Comparison of ENCODE assay signal across 8 cellular contexts in the genomic region with DNA sequence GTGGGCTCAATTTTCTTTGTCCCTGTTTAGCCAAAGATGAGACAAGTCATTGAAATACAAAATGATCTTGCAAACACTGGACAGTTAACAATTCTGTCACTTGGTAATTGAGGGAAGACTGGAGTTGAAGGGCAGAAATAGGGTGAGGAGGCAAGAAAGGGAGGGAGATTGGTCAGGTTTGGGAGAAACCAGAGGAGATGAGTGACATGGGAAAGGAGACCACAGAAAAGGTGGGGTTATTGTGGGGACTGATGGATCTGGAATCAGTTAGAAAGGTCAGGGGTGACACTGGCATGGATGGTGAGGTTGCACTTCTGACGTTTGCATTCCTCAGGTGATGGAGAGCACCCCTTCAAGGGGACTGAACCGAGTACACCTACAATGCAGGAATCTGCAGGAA. TPM values are rescaled to one million over a fixed set of nuclear protein-coding genes. Genes with fewer than 3 reads are reported as not detected.
A peak's percentile ranks its signal among the peaks of the same experiment; 100 is the strongest.
DNase-seq lines count a peak whose midpoint lies in the region; ATAC-seq and TF ChIP-seq lines count a peak whose summit lies in the region.

No MANE protein-coding gene starts in this region.

- H3K4me1 ChIP-seq in sigmoid colon: peaks cover 0 to 21% (median 17%) of the 10 kb centered on the region in 4 donors

- H3K27me3 ChIP-seq in sigmoid colon: no peaks in the 10 kb centered on the region

- H3K4me3 Mint-ChIP-seq in T-helper 17 cell: peak overlapping the region; percentile 99

- H3K36me3 Mint-ChIP-seq in T-helper 17 cell (ENCODE audit: low read depth): peaks cover 8% of the 10 kb centered on the region

- ATAC-seq in T-helper 17 cell: no peak

- intact Hi-C loops in sigmoid colon (cut with DNase I): no loop called here

- no peaks in the 10 kb centered on the region for H3K27me3 Mint-ChIP-seq in T-helper 17 cell

- 33 to 38% methylated on average over 2 of the region's 2 CpGs for WGBS in sigmoid colon, 2 donors

- no peak for DNase-seq in GM12865 (ENCODE audit: low read depth)
- DNase-seq in T-helper 17 cell: no peak
- DNase-seq in fibroblast of villous mesenchyme (ENCODE audit: low read depth): no peak
- no peak for DNase-seq in sigmoid colon
- no peak for DNase-seq in NOMO-1 treated with dmso at 0.1 percent for 144 hours (lab: John Stamatoyannopoulos, UW; ENCODE audit: unreplicated experiment)
- DNase-seq in anterior cingulate cortex (lab: John Stamatoyannopoulos, UW): no peak
- no peak for DNase-seq in NCI-H1048 (lab: John Stamatoyannopoulos, UW)
- DNase-seq in mesenteric fat pad (ENCODE audit: low spot score): no peak

- TF ChIP-seq EP300 in sigmoid colon (IDR thresholded peaks at IDR 0.05): no peak

- peak overlapping the region in 2 of 4 donors; percentile 63 to 67 for H3K27ac ChIP-seq in sigmoid colon

- no peak for TF ChIP-seq CTCF in GM12865 (IDR thresholded peaks at IDR 0.05; ENCODE audit: insufficient read depth, low read depth, low read length, missing control alignments)
- no peak for TF ChIP-seq CTCF in fibroblast of villous mesenchyme (IDR thresholded peaks at IDR 0.05; ENCODE audit: insufficient read depth, low read depth, low read length)
- no peak for TF ChIP-seq CTCF in sigmoid colon (IDR thresholded peaks at IDR 0.05)

- H3K4me3 ChIP-seq in GM12865 (ENCODE audit: low read depth, low read length) (peak overlapping the region; percentile 90), fibroblast of villous mesenchyme (ENCODE audit: low read depth, low read length) (peak overlapping the region; percentile 98), sigmoid colon (peak overlapping the region; percentile 78 to 85 (median 82))

- peaks cover 7 to 36% (median 14%) of the 10 kb centered on the region in 4 donors for H3K36me3 ChIP-seq in sigmoid colon

- peaks cover 27% of the 10 kb centered on the region for H3K4me1 Mint-ChIP-seq in T-helper 17 cell

- peak overlapping the region; percentile 92 for H3K27ac Mint-ChIP-seq in T-helper 17 cell

- H3K9me3 ChIP-seq in T-helper 17 cell (ENCODE audit: control insufficient read depth, low read length, poor library complexity, severe bottlenecking) (no peaks in the 10 kb centered on the region), sigmoid colon (no peaks in the 10 kb centered on the region)

- TF ChIP-seq POLR2A in sigmoid colon (IDR thresholded peaks at IDR 0.05): no peak

RNA-seq across cellular contexts. Expression of a gene that starts 0.7 kb away (rescaled TPM):
- total RNA-seq in T-helper 17 cell: 10 to 100 TPM; 11.6 to 19.7 TPM
- total RNA-seq in fibroblast of villous mesenchyme: 9.3 and 14.7 TPM in 2 replicates
- 10 to 100 TPM in 2 of 4 donors, 1 to 10 TPM in 2; 7.7 to 28.5 (median 13.1) TPM for total RNA-seq in sigmoid colon
- polyA plus RNA-seq in sigmoid colon: 10 to 100 TPM in 2 of 3 donors, 1 to 10 TPM in 1; 9.9 to 21.9 (median 12.6) TPM
- total RNA-seq in mesenteric fat pad: 44.4 TPM

RNA-seq across cellular contexts. Expression of a gene that starts 5.3 kb away (rescaled TPM):
- 10 to 100 TPM; 24.4 to 30.5 TPM for total RNA-seq in T-helper 17 cell
- 15.1 and 17.3 TPM in 2 replicates for total RNA-seq in fibroblast of villous mesenchyme
- total RNA-seq in sigmoid colon: 10 to 100 TPM in 1 of 4 donors, 1 to 10 TPM in 3; 6.7 to 13.0 (median 9.0) TPM
- 10 to 100 TPM in 1 of 3 donors, 1 to 10 TPM in 2; 6.9 to 23.0 (median 7.8) TPM for polyA plus RNA-seq in sigmoid colon
- 23.5 TPM for total RNA-seq in mesenteric fat pad

RNA-seq across cellular contexts. Expression of a gene that starts 23.3 kb away (rescaled TPM):
- total RNA-seq in T-helper 17 cell (not detected), fibroblast of villous mesenchyme (not detected in 2 replicates), sigmoid colon (not detected), mesenteric fat pad (not detected)
- polyA plus RNA-seq in sigmoid colon: 1 to 10 TPM in 1 of 3 donors, not detected in 2; 3.6 TPM

RNA-seq across cellular contexts. Expression of a gene that starts 24.4 kb away (rescaled TPM):
- 1 to 10 TPM; 1.8 to 5.6 TPM for total RNA-seq in T-helper 17 cell
- 19.3 and 32.4 TPM in 2 replicates for total RNA-seq in fibroblast of villous mesenchyme
- total RNA-seq in sigmoid colon: 10 to 100 TPM in 2 of 4 donors, 1 to 10 TPM in 2; 7.9 to 25.2 (median 13.6) TPM
- polyA plus RNA-seq in sigmoid colon: 100 to 1,000 TPM in 1 of 3 donors, 10 to 100 TPM in 2; 25.7 to 110 (median 27.0) TPM
- total RNA-seq in mesenteric fat pad: 82.1 TPM

RNA-seq across cellular contexts. Expression of a gene that starts 32.1 kb away (rescaled TPM):
- total RNA-seq in T-helper 17 cell (not detected), fibroblast of villous mesenchyme (not detected in 2 replicates), sigmoid colon (not detected), mesenteric fat pad (not detected)
- under 1 TPM in 1 of 3 donors, not detected in 2; under 0.01 TPM for polyA plus RNA-seq in sigmoid colon
